Comparison of ENCODE assay signal across 9 cellular contexts in genomic region chr12:47207005-47207717, GRCh38.
DNase-seq lines count a peak whose midpoint lies in the region; ATAC-seq and TF ChIP-seq lines count a peak whose summit lies in the region.
"Had no signal": no experiment of that assay in that cellular context is flagged by ENCODE, and none has a peak within 500 bp of the region (broad histone marks: within the 10 kb centered on the region; RNA-seq: fewer than 3 reads in every experiment).

No MANE protein-coding gene starts in this region.

- peaks cover 0 to 2% of the 10 kb centered on the region in 2 donors for H3K27me3 Mint-ChIP-seq in CD8-positive, alpha-beta memory T cell
- no peaks in the 10 kb centered on the region for H3K27me3 Mint-ChIP-seq in Caco-2 (ENCODE audit: insufficient read depth, unreplicated experiment)

- H3K27ac Mint-ChIP-seq in CD8-positive, alpha-beta memory T cell = peak overlapping the region; percentile 86 to 98 (median 94)
- no peak overlapping the region for H3K27ac Mint-ChIP-seq in Caco-2 (ENCODE audit: unreplicated experiment)

- BruUV-seq in Caco-2 (replicated peaks; lab: Mats Ljungman, UMichigan) = no TSS peak

- ATAC-seq in GM19372 (IDR thresholded peaks at IDR 0.05; ENCODE audit: low read depth, unreplicated experiment) (peak; percentile 39), HG03354 (IDR thresholded peaks at IDR 0.05; ENCODE audit: poor library complexity, severe bottlenecking, unreplicated experiment) (peak; percentile 72), lung (ENCODE audit: insufficient read depth, low FRiP score) (peak; percentile 66)
- ATAC-seq: HCT116 had no signal

- H3K9me3 ChIP-seq in CD8-positive, alpha-beta memory T cell (ENCODE audit: low read length) = no peaks in the 10 kb centered on the region
- H3K9me3 ChIP-seq in lung (ENCODE audit: control insufficient read depth in 2 of 2, insufficient read depth in 1 of 2, low read length in 1 of 2) (no peaks in the 10 kb centered on the region), Caco-2 (peaks cover 6% of the 10 kb centered on the region; the same call in 1 of the 2 replicates)

- H3K4me3 Mint-ChIP-seq in CD8-positive, alpha-beta memory T cell = peak overlapping the region; percentile 58 to 95 (median 78)
- H3K4me3 Mint-ChIP-seq in Caco-2 (ENCODE audit: unreplicated experiment) = no peak overlapping the region

- H3K36me3 Mint-ChIP-seq in CD8-positive, alpha-beta memory T cell = peaks cover 23 to 80% (median 49%) of the 10 kb centered on the region in 3 donors
- H3K36me3 Mint-ChIP-seq in Caco-2 (ENCODE audit: insufficient read depth, unreplicated experiment) = no peaks in the 10 kb centered on the region

- H3K27ac ChIP-seq in CD8-positive, alpha-beta memory T cell (ENCODE audit: low read depth, low read length) = peak overlapping the region; percentile 21
- peak overlapping the region in 1 of 2 donors; percentile 70 for H3K27ac ChIP-seq in lung (ENCODE audit: low read depth in 1 of 2, low read length in 1 of 2)

- peaks cover 43% of the 10 kb centered on the region for H3K36me3 ChIP-seq in CD8-positive, alpha-beta memory T cell (ENCODE audit: insufficient read depth, low read length)
- H3K36me3 ChIP-seq in lung (ENCODE audit: control insufficient read depth in 2 of 2, insufficient read depth in 2 of 2, low read length in 2 of 2) (peaks cover 0 to 1% of the 10 kb centered on the region in 2 donors), Caco-2 (ENCODE audit: control insufficient read depth, insufficient read depth, low read length) (no peaks in the 10 kb centered on the region)

- H3K9me3 Mint-ChIP-seq in CD8-positive, alpha-beta memory T cell = no peaks in the 10 kb centered on the region
- peaks cover 24% of the 10 kb centered on the region for H3K9me3 Mint-ChIP-seq in Caco-2 (ENCODE audit: unreplicated experiment)

- intact Hi-C loops in Caco-2 (cut with micrococcal nuclease; ENCODE audit: unreplicated experiment) = no loop called here

- 20 to 43% methylated on average over 2 of the region's 2 CpGs for WGBS in lung, 2 donors

- peaks cover 78 to 90% (median 84%) of the 10 kb centered on the region in 3 donors for H3K4me1 Mint-ChIP-seq in CD8-positive, alpha-beta memory T cell
- H3K4me1 Mint-ChIP-seq in Caco-2 (ENCODE audit: low read depth, unreplicated experiment) = no peaks in the 10 kb centered on the region

- CTCF ChIA-PET in CD8-positive, alpha-beta memory T cell (lab: Charles Lee) = interaction anchor here (0.7 to 4.2 kb wide), 12 partner anchors 9 to 191 kb away, joined by 3 to 20 read pairs (median 8); partner anchors contain the start of genes AMIGO2 and PCED1B
- CTCF ChIA-PET in Caco-2 (lab: Charles Lee) = interaction anchor here (0.8 kb wide), 1 partner anchor 92 kb away, joined by 3 read pairs; no protein-coding TSS in a partner anchor

- no peaks in the 10 kb centered on the region for H3K27me3 ChIP-seq in CD8-positive, alpha-beta memory T cell (ENCODE audit: insufficient read depth, low read length, poor library complexity, severe bottlenecking)
- no peaks in the 10 kb centered on the region for H3K27me3 ChIP-seq in lung (ENCODE audit: control insufficient read depth, insufficient read depth)
- no peaks in the 10 kb centered on the region for H3K27me3 ChIP-seq in Caco-2 (replicated peaks; ENCODE audit: control insufficient read depth, insufficient read depth, low read length)

- DNase-seq in CD8-positive, alpha-beta memory T cell = peak; percentile 34 to 60 (median 50)
- DNase-seq in T-helper 2 cell = peak in 3 of 5 experiments; percentile 38 to 86 (median 63)
- peak; percentile 40 for DNase-seq in lung (ENCODE audit: low spot score)
- DNase-seq in Caco-2 = no peak
- DNase-seq in NCI-H345 (lab: John Stamatoyannopoulos, UW) = no peak
- no peak for DNase-seq in EL

- no peak for TF ChIP-seq CTCF in lung (IDR thresholded peaks at IDR 0.05; ENCODE audit: control extremely low read depth, extremely low read depth)
- no peak for TF ChIP-seq CTCF in Caco-2 (IDR thresholded peaks at IDR 0.05; ENCODE audit: insufficient read depth in 1 of 2, low read depth in 1 of 2, low read length in 1 of 2, severe bottlenecking in 1 of 2, unreplicated experiment in 1 of 2)

- POLR2A ChIA-PET in CD8-positive, alpha-beta memory T cell (lab: Charles Lee) = interaction anchor here (0.6 to 2.4 kb wide), 11 partner anchors 11 to 834 kb away, joined by 3 to 28 read pairs (median 11); partner anchors contain the start of genes AMIGO2 and PCED1B
- POLR2A ChIA-PET in Caco-2 (lab: Charles Lee) = interaction anchor here (0.5 kb wide), 1 partner anchor 1969 kb away, joined by 4 read pairs; no protein-coding TSS in a partner anchor

- peaks cover 67% of the 10 kb centered on the region for H3K4me1 ChIP-seq in CD8-positive, alpha-beta memory T cell (ENCODE audit: insufficient read depth, low read length)
- H3K4me1 ChIP-seq in lung (ENCODE audit: control insufficient read depth in 2 of 2, insufficient read depth in 2 of 2, low read length in 2 of 2) = peaks cover 0 to 2% of the 10 kb centered on the region in 2 donors
- peaks cover 10% of the 10 kb centered on the region for H3K4me1 ChIP-seq in Caco-2

- H3K4me3 ChIP-seq in CD8-positive, alpha-beta memory T cell (ENCODE audit: low read length) = peak overlapping the region; percentile 44
- H3K4me3 ChIP-seq in lung (no peak overlapping the region), Caco-2 (ENCODE audit: low read depth, low read length) (no peak overlapping the region)

Comparison
In these comparisons a context has a peak if more than half of its experiments do, and no peak if none do; other contexts are left out.
1. DNase-seq: peak in CD8-positive, alpha-beta memory T cell (5 of 5), T-helper 2 cell (3 of 5) and lung (single experiment); none in Caco-2 (0 of 2), NCI-H345 (single experiment) and EL (single experiment).
2. Peak in every context shown above with its lines, with median percentiles within 50 percentile points of each other: ATAC-seq.